8 cellular contexts compared by ENCODE assay signal in the genomic region with DNA sequence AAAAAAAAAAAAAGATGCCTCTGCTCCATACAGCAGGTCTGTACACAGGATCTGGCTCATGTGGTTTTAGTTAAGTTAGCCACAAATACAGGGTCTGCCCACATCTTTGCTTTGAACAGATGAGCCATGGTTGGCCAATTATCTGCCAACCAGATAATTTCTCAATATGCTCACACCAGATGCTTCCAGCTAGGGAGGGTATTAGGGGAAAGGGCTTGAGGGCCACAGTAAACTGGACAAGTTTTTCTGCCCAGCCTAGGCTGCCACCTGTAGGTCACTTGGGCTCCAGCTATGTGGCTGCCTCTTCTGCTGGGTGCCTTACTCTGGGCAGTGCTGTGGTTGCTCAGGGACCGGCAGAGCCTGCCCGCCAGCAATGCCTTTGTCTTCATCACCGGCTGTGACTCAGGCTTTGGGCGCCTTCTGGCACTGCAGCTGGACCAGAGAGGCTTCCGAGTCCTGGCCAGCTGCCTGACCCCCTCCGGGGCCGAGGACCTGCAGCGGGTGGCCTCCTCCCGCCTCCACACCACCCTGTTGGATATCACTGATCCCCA. TPM values are rescaled to one million over a fixed set of nuclear protein-coding genes. Genes with fewer than 3 reads are reported as not detected.
DNase-seq lines count a peak whose midpoint lies in the region; ATAC-seq and TF ChIP-seq lines count a peak whose summit lies in the region.

No MANE protein-coding gene starts in this region.

- no peak overlapping the region for H3K27ac ChIP-seq in PC-9
- H3K27ac ChIP-seq in esophagus (ENCODE audit: low read depth in 2 of 2, low read length in 1 of 2): peak overlapping the region; percentile 61 to 82

- peaks cover 50% of the 10 kb centered on the region for H3F3A ChIP-seq in PC-9 (ENCODE audit: insufficient read depth, low read depth)

- DNase-seq in 8988T (peak; percentile 70), GM13976 (ENCODE audit: low spot score) (no peak), PC-9 (peak; percentile 93 to 95)
- DNase-seq in natural killer cell treated with Interleukin-12 subunit alpha and Interleukin-12 subunit beta and Interleukin-15 and Interleukin-18, amount 100 ng/mL, for 72 hours (ENCODE audit: low spot score): peak; percentile 71

- H3K27me3 ChIP-seq in PC-9 (ENCODE audit: insufficient read depth, low read depth): no peaks in the 10 kb centered on the region
- H3K27me3 ChIP-seq in esophagus (ENCODE audit: control insufficient read depth in 1 of 2, insufficient read depth in 2 of 2, low read length in 2 of 2): no peaks in the 10 kb centered on the region

- 20 to 21% methylated on average over 9 of the region's 9 CpGs for WGBS in esophagus, 2 donors

- H3K27ac Mint-ChIP-seq in natural killer cell treated with Interleukin-12 subunit alpha and Interleukin-12 subunit beta and Interleukin-15 and Interleukin-18, amount 100 ng/mL, for 72 hours: peak overlapping the region in 1 of 2 donors; percentile 29

- no peaks in the 10 kb centered on the region for H3K27me3 Mint-ChIP-seq in natural killer cell treated with Interleukin-12 subunit alpha and Interleukin-12 subunit beta and Interleukin-15 and Interleukin-18, amount 100 ng/mL, for 72 hours

- H3K79me2 ChIP-seq in PC-9 (ENCODE audit: low read depth): peaks cover 5% of the 10 kb centered on the region; the same call in 1 of the 2 replicates

- peaks cover 18% of the 10 kb centered on the region for H4K20me1 ChIP-seq in PC-9 (ENCODE audit: insufficient read depth)

- intact Hi-C loops in PC-9 (cut with micrococcal nuclease; ENCODE audit: unreplicated experiment): loop anchor here (1.0 to 10.0 kb wide), 3 partner anchors 40 to 726 kb away; a partner anchor contains a TSS

- H3K9me3 ChIP-seq in PC-9 (ENCODE audit: insufficient read depth, low read depth): no peaks in the 10 kb centered on the region
- H3K9me3 ChIP-seq in esophagus (ENCODE audit: control insufficient read depth in 2 of 2, insufficient read depth in 1 of 2, low read depth in 1 of 2, low read length in 1 of 2): no peaks in the 10 kb centered on the region

- CTCF ChIA-PET in PC-9 (lab: Charles Lee): interaction anchor here (0.5 to 2.1 kb wide), 6 partner anchors 8 to 532 kb away, joined by 3 to 13 read pairs (median 4); no protein-coding TSS in a partner anchor

- no TSS peak for BruUV-seq in PC-9 (replicated peaks; lab: Mats Ljungman, UMichigan)

- H3K36me3 ChIP-seq in PC-9 (ENCODE audit: low read depth): peaks cover 10% of the 10 kb centered on the region; the same call in 1 of the 2 replicates
- H3K36me3 ChIP-seq in esophagus (ENCODE audit: control insufficient read depth in 2 of 2, insufficient read depth in 2 of 2, low read length in 1 of 2): peaks cover 3 to 10% of the 10 kb centered on the region in 2 donors

- H3K4me1 ChIP-seq in PC-9 (replicated peaks; ENCODE audit: insufficient read depth): peaks cover 46% of the 10 kb centered on the region
- peaks cover 7 to 33% of the 10 kb centered on the region in 2 donors for H3K4me1 ChIP-seq in esophagus (ENCODE audit: control insufficient read depth in 2 of 2, insufficient read depth in 2 of 2, low read length in 1 of 2)

- H3K4me1 Mint-ChIP-seq in natural killer cell treated with Interleukin-12 subunit alpha and Interleukin-12 subunit beta and Interleukin-15 and Interleukin-18, amount 100 ng/mL, for 72 hours (ENCODE audit: low read depth in 2 of 2): peaks cover 20 to 53% of the 10 kb centered on the region in 2 donors

- in situ Hi-C loops in GM13976 (cut with MboI; ENCODE audit: low sequenced_read_pairs, unreplicated experiment): no loop called here

- H3K9me3 Mint-ChIP-seq in natural killer cell treated with Interleukin-12 subunit alpha and Interleukin-12 subunit beta and Interleukin-15 and Interleukin-18, amount 100 ng/mL, for 72 hours: no peaks in the 10 kb centered on the region

- no peak overlapping the region for H3K4me3 ChIP-seq in PC-9
- no peak overlapping the region for H3K4me3 ChIP-seq in esophagus (ENCODE audit: low read depth in 1 of 2, low read length in 2 of 2)

- H3K36me3 Mint-ChIP-seq in natural killer cell treated with Interleukin-12 subunit alpha and Interleukin-12 subunit beta and Interleukin-15 and Interleukin-18, amount 100 ng/mL, for 72 hours: no peaks in the 10 kb centered on the region

- peak; percentile 45 to 72 for ATAC-seq in natural killer cell treated with Interleukin-12 subunit alpha and Interleukin-12 subunit beta and Interleukin-15 and Interleukin-18, amount 100 ng/mL, for 72 hours
- ATAC-seq in GM21786 (IDR thresholded peaks at IDR 0.05; ENCODE audit: unreplicated experiment) (no peak), GM18907 (IDR thresholded peaks at IDR 0.05; ENCODE audit: unreplicated experiment) (no peak)
- no peak for ATAC-seq in activated CD4-positive, CD25-positive, alpha-beta regulatory T cell treated with anti-CD3 and anti-CD28 coated beads, Interleukin-2, amount 50 U/mL, for 24 hours

- peak; percentile 35 for TF ChIP-seq CTCF in GM13976 (IDR thresholded peaks at IDR 0.05; ENCODE audit: borderline replicate concordance, control extremely low read depth, extremely low read depth, insufficient read depth, missing control alignments)
- TF ChIP-seq CTCF in PC-9 (conservative IDR thresholded peaks at IDR 0.05): peak; percentile 66

- no peaks in the 10 kb centered on the region for H3K9me2 ChIP-seq in PC-9 (ENCODE audit: insufficient read depth)

- POLR2A ChIA-PET in PC-9 (lab: Charles Lee; ENCODE audit: unreplicated experiment): interaction anchor here (0.6 kb wide), 1 partner anchor 40 kb away, joined by 4 read pairs; a partner anchor contains a TSS

- no peak overlapping the region for H2AFZ ChIP-seq in PC-9

- H3K4me3 Mint-ChIP-seq in natural killer cell treated with Interleukin-12 subunit alpha and Interleukin-12 subunit beta and Interleukin-15 and Interleukin-18, amount 100 ng/mL, for 72 hours: no peak overlapping the region

- H3K4me2 ChIP-seq in PC-9: peak overlapping the region; percentile 34

RNA-seq across cellular contexts. Expression of gene RDH5, which starts 0.8 kb away (rescaled TPM):
- total RNA-seq in PC-9 (2021): 8.1 and 12.6 TPM in 2 replicates
- 10 to 100 TPM in 1 of 2 donors, 1 to 10 TPM in 1; 3.3 to 12.7 TPM for polyA plus RNA-seq in esophagus
- 10 to 100 TPM; 10.2 to 11.7 TPM for total RNA-seq in natural killer cell treated with Interleukin-12 subunit alpha and Interleukin-12 subunit beta and Interleukin-15 and Interleukin-18, amount 100 ng/mL, for 72 hours

RNA-seq across cellular contexts. Expression of gene BLOC1S1, which starts 5.1 kb away (rescaled TPM):
- total RNA-seq in PC-9 (2021): 81.1 and 101 TPM in 2 replicates
- polyA plus RNA-seq in esophagus: 100 to 1,000 TPM; 269 to 326 TPM
- 10 to 100 TPM; 54.8 to 85.8 TPM for total RNA-seq in natural killer cell treated with Interleukin-12 subunit alpha and Interleukin-12 subunit beta and Interleukin-15 and Interleukin-18, amount 100 ng/mL, for 72 hours

RNA-seq across cellular contexts. Expression of gene CD63, which starts 7.8 kb away (rescaled TPM):
- 434 and 536 TPM in 2 replicates for total RNA-seq in PC-9 (2021)
- 100 to 1,000 TPM; 334 to 463 TPM for polyA plus RNA-seq in esophagus
- 100 to 1,000 TPM; 263 to 327 TPM for total RNA-seq in natural killer cell treated with Interleukin-12 subunit alpha and Interleukin-12 subunit beta and Interleukin-15 and Interleukin-18, amount 100 ng/mL, for 72 hours

RNA-seq across cellular contexts. Expression of gene ITGA7, which starts 13.3 kb away (rescaled TPM):
- 2.7 and 3.1 TPM in 2 replicates for total RNA-seq in PC-9 (2021)
- polyA plus RNA-seq in esophagus: 10 to 100 TPM; 15.3 to 24.6 TPM
- 1 to 10 TPM; 2.1 to 4.2 TPM for total RNA-seq in natural killer cell treated with Interleukin-12 subunit alpha and Interleukin-12 subunit beta and Interleukin-15 and Interleukin-18, amount 100 ng/mL, for 72 hours

RNA-seq across cellular contexts. Expression of gene GDF11, which starts 22.0 kb away (rescaled TPM):
- 7.5 and 9.4 TPM in 2 replicates for total RNA-seq in PC-9 (2021)
- under 1 TPM; 0.43 to 0.65 TPM for polyA plus RNA-seq in esophagus
- total RNA-seq in natural killer cell treated with Interleukin-12 subunit alpha and Interleukin-12 subunit beta and Interleukin-15 and Interleukin-18, amount 100 ng/mL, for 72 hours: 10 to 100 TPM in 1 of 2 donors, 1 to 10 TPM in 1; 5.0 to 18.4 TPM

Comparison
In these comparisons a context has a peak if more than half of its experiments do, and no peak if none do; other contexts are left out.
1. ATAC-seq: peak in natural killer cell treated with Interleukin-12 subunit alpha and Interleukin-12 subunit beta and Interleukin-15 and Interleukin-18, amount 100 ng/mL, for 72 hours (2 of 2); none in GM21786 (single experiment), activated CD4-positive, CD25-positive, alpha-beta regulatory T cell treated with anti-CD3 and anti-CD28 coated beads, Interleukin-2, amount 50 U/mL, for 24 hours (0 of 2) and GM18907 (single experiment).